Comparison of ENCODE assay signal across 17 cellular contexts in the genomic region with DNA sequence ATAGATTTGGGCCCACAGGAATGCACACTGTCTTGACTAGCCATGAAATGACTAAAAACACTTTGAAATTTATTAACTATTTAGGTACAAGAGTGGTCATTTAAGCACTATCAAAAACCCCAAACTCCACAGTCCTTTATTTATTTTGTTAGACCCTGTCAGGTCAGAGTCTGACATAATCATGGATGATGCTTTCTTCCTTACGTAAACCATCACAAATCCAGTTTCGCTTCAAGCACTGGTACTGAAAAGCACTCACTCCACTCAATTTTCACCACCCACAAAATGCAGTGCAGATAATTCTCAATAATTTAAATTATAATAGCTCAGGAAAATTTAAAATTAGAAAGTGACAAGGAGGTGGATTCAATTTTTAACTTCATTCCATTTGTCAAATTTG. TPM values are rescaled to one million over a fixed set of nuclear protein-coding genes. Genes with fewer than 3 reads are reported as not detected.
A peak's percentile ranks its signal among the peaks of the same experiment; 100 is the strongest.
DNase-seq lines count a peak whose midpoint lies in the region; ATAC-seq and TF ChIP-seq lines count a peak whose summit lies in the region.
"Had no signal": no experiment of that assay in that cellular context is flagged by ENCODE, and none has a peak within 500 bp of the region (broad histone marks: within the 10 kb centered on the region; RNA-seq: fewer than 3 reads in every experiment).

No MANE protein-coding gene starts in this region.

- no peaks in the 10 kb centered on the region for H3K9me2 ChIP-seq in OCI-LY1 (ENCODE audit: low read depth, low read length)

- no peaks in the 10 kb centered on the region for H3K9me3 ChIP-seq in HEK293 (ENCODE audit: control insufficient read depth, insufficient read depth, low read depth, low read length)
- no peaks in the 10 kb centered on the region for H3K9me3 ChIP-seq in OCI-LY1 (ENCODE audit: low read length)

- peaks cover 37% of the 10 kb centered on the region for H3K4me1 ChIP-seq in HEK293 (ENCODE audit: control insufficient read depth, insufficient read depth, low read length)
- H3K4me1 ChIP-seq in OCI-LY1 (ENCODE audit: insufficient read depth, low read length, severe bottlenecking) = peaks cover 60% of the 10 kb centered on the region
- H3K4me1 ChIP-seq: BLaER1 had no signal

- CTCF ChIA-PET in HEK293 (lab: Yijun Ruan, JAX) = no interaction called here

- no peak overlapping the region for H3K4me3 ChIP-seq in HEK293 (ENCODE audit: low read depth, low read length)
- no peak overlapping the region for H3K4me3 ChIP-seq in OCI-LY1 (ENCODE audit: low read depth, low read length, poor library complexity, severe bottlenecking)
- H3K4me3 ChIP-seq: BLaER1, GM23338 had no signal

- no peaks in the 10 kb centered on the region for H4K20me1 ChIP-seq in OCI-LY1 (ENCODE audit: insufficient read depth, low read length)

- POLR2A ChIA-PET in HEK293 (lab: Yijun Ruan, JAX) = no interaction called here

- H3K27ac ChIP-seq in HEK293 (ENCODE audit: extremely low read depth, low read depth, low read length) = no peak overlapping the region
- H3K27ac ChIP-seq in OCI-LY1 (ENCODE audit: low read depth, low read length, poor library complexity, severe bottlenecking) = peak overlapping the region; percentile 20
- H3K27ac ChIP-seq: BLaER1, HL-60 had no signal

- peaks cover 72% of the 10 kb centered on the region for H3K79me2 ChIP-seq in OCI-LY1 (ENCODE audit: insufficient read depth, low read length)

- H3K36me3 ChIP-seq in HEK293 (ENCODE audit: control insufficient read depth in 2 of 2, insufficient read depth in 1 of 2, low read length in 2 of 2) (peaks cover 0 to 3% of the 10 kb centered on the region in 2 experiments; a peak in 2 of 3 replicates), OCI-LY1 (ENCODE audit: insufficient read depth, low read length) (peaks cover 15% of the 10 kb centered on the region)

- H3F3A ChIP-seq in OCI-LY1 (ENCODE audit: insufficient read depth, low read length) = no peaks in the 10 kb centered on the region

- no peak overlapping the region for H3K4me2 ChIP-seq in OCI-LY1 (ENCODE audit: low read length)
- H3K4me2 ChIP-seq: BLaER1, GM23338 had no signal

- intact Hi-C loops in left colon (cut with DNase I, micrococcal nuclease) = no loop called here

- DNase-seq in iris pigment epithelial cell (ENCODE audit: low read depth) (peak; percentile 47), putamen (ENCODE audit: low spot score) (peak; percentile 47), NCI-H510A (lab: John Stamatoyannopoulos, UW) (no peak), globus pallidus (ENCODE audit: low spot score) (no peak), left colon (no peak)
- DNase-seq: 8988T; CD4-positive, alpha-beta memory T cell; DMS153; DMS79; GDM1; HCEC 1CT had no signal

- H3K9ac ChIP-seq in OCI-LY1 (ENCODE audit: low read length) = no peak overlapping the region
- H3K9ac ChIP-seq: BLaER1 had no signal

- ATAC-seq in left colon = no peak
- ATAC-seq in HG03139 (IDR thresholded peaks at IDR 0.05; ENCODE audit: unreplicated experiment) = no peak
- ATAC-seq: GM23338 had no signal

- H3K27me3 ChIP-seq in OCI-LY1 (ENCODE audit: insufficient read depth, low read length) = no peaks in the 10 kb centered on the region
- H3K27me3 ChIP-seq: BLaER1 had no signal

- TF ChIP-seq CTCF in HEK293 (tag by site-specific recombination; IDR thresholded peaks at IDR 0.05) = no peak
- TF ChIP-seq CTCF in OCI-LY1 (IDR thresholded peaks at IDR 0.05; ENCODE audit: low read length) = no peak

- no peak overlapping the region for H2AFZ ChIP-seq in OCI-LY1 (ENCODE audit: low read length)
- H2AFZ ChIP-seq: GM23338 had no signal

TF ChIP-seq in HEK293, 187 proteins besides CTCF, POLR2A, EP300 and RAD21 (continues in another document):
- TF ChIP-seq, protein P1, sequence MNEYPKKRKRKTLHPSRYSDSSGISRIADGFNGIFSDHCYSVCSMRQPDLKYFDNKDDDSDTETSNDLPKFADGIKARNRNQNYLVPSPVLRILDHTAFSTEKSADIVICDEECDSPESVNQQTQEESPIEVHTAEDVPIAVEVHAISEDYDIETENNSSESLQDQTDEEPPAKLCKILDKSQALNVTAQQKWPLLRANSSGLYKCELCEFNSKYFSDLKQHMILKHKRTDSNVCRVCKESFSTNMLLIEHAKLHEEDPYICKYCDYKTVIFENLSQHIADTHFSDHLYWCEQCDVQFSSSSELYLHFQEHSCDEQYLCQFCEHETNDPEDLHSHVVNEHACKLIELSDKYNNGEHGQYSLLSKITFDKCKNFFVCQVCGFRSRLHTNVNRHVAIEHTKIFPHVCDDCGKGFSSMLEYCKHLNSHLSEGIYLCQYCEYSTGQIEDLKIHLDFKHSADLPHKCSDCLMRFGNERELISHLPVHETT (tag by site-specific recombination; IDR thresholded peaks at IDR 0.05) = no peak
- TF ChIP-seq, protein P2, sequence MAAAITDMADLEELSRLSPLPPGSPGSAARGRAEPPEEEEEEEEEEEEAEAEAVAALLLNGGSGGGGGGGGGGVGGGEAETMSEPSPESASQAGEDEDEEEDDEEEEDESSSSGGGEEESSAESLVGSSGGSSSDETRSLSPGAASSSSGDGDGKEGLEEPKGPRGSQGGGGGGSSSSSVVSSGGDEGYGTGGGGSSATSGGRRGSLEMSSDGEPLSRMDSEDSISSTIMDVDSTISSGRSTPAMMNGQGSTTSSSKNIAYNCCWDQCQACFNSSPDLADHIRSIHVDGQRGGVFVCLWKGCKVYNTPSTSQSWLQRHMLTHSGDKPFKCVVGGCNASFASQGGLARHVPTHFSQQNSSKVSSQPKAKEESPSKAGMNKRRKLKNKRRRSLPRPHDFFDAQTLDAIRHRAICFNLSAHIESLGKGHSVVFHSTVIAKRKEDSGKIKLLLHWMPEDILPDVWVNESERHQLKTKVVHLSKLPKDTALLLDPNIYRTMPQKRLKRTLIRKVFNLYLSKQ (tag by site-specific recombination; IDR thresholded peaks at IDR 0.05; ENCODE audit: borderline replicate concordance) = no peak
- TF ChIP-seq, protein P3, sequence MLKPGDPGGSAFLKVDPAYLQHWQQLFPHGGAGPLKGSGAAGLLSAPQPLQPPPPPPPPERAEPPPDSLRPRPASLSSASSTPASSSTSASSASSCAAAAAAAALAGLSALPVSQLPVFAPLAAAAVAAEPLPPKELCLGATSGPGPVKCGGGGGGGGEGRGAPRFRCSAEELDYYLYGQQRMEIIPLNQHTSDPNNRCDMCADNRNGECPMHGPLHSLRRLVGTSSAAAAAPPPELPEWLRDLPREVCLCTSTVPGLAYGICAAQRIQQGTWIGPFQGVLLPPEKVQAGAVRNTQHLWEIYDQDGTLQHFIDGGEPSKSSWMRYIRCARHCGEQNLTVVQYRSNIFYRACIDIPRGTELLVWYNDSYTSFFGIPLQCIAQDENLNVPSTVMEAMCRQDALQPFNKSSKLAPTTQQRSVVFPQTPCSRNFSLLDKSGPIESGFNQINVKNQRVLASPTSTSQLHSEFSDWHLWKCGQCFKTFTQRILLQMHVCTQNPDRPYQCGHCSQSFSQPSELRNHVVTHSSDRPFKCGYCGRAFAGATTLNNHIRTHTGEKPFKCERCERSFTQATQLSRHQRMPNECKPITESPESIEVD (tag by site-specific recombination; IDR thresholded peaks at IDR 0.05) = peak; percentile 60
- TF ChIP-seq ZBTB17 (tag by site-specific recombination; IDR thresholded peaks at IDR 0.05) (no peak), ZNF133 (tag by site-specific recombination; IDR thresholded peaks at IDR 0.05) (no peak), ZNF140 (tag by site-specific recombination; IDR thresholded peaks at IDR 0.05) (no peak), ZNF707 (tag by site-specific recombination; IDR thresholded peaks at IDR 0.05) (no peak), ZNF549 (tag by site-specific recombination; IDR thresholded peaks at IDR 0.05) (no peak), ZNF24 (tag by site-specific recombination; IDR thresholded peaks at IDR 0.05) (no peak), FEZF1 (tag by site-specific recombination; IDR thresholded peaks at IDR 0.05) (0 out of 2 replicates have a peak, but pooled peaks have one; percentile 12), ZNF792 (tag by site-specific recombination; IDR thresholded peaks at IDR 0.05) (no peak), ZNF341 (tag by site-specific recombination; IDR thresholded peaks at IDR 0.05; ENCODE audit: low read depth) (no peak), ZNF146 (tag by site-specific recombination; IDR thresholded peaks at IDR 0.05) (no peak), TCF7L2 (IDR thresholded peaks at IDR 0.05; ENCODE audit: borderline replicate concordance, low read depth, low read length) (no peak), ZNF335 (tag by site-specific recombination; conservative IDR thresholded peaks at IDR 0.05) (no peak)
- TF ChIP-seq, protein P4, sequence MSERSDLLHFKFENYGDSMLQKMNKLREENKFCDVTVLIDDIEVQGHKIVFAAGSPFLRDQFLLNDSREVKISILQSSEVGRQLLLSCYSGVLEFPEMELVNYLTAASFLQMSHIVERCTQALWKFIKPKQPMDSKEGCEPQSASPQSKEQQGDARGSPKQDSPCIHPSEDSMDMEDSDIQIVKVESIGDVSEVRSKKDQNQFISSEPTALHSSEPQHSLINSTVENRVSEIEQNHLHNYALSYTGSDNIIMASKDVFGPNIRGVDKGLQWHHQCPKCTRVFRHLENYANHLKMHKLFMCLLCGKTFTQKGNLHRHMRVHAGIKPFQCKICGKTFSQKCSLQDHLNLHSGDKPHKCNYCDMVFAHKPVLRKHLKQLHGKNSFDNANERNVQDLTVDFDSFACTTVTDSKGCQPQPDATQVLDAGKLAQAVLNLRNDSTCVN (tag by site-specific recombination; optimal IDR thresholded peaks at IDR 0.05) = no peak

RNA-seq across cellular contexts. Expression of a gene that starts 25.8 kb away (rescaled TPM):
- 10 to 100 TPM; 54.2 to 57.2 TPM for total RNA-seq in left colon

Comparison
In these comparisons a context has a peak if more than half of its experiments do, and no peak if none do; other contexts are left out.
1. DNase-seq: peak in iris pigment epithelial cell (single experiment) and putamen (single experiment); none in NCI-H510A (single experiment), globus pallidus (single experiment) and left colon (0 of 2).